In the genomic region with DNA sequence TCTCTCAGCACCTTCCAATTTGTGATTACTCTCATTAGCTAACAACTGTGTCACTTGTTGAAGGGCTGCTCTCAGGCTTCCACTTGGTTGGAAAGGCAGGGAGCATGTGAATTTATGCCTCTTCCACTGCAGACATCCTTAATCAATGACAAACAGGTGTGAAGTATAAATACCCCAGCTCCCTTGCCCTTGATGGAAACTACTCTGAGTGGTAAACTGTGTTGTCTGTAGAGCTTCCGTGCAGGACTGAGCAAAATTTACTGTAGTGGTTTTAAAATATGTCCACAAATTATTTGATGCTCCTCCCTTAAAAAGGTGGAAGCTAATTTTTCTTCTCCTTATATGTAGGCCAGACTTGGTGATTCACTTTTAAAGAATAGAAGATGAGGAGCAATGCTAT, we compare ENCODE assay signal across 24 cellular contexts.
"Had no signal": no experiment of that assay in that cellular context is flagged by ENCODE, and none has a peak within 500 bp of the region (broad histone marks: within the 10 kb centered on the region; RNA-seq: fewer than 3 reads in every experiment).

No MANE protein-coding gene starts in this region.

- H3K27ac Mint-ChIP-seq: dendritic cell treated with granulocyte-macrophage colony-stimulating factor and Interleukin-4, amounts not matched to agents 40 ng/mL and 50 ng/mL, for 4 days; effector memory CD8-positive, alpha-beta T cell; endodermal cell had no signal

- H3K4me3 Mint-ChIP-seq: dendritic cell treated with granulocyte-macrophage colony-stimulating factor and Interleukin-4, amounts not matched to agents 40 ng/mL and 50 ng/mL, for 4 days; effector memory CD8-positive, alpha-beta T cell; endodermal cell had no signal

- H3K27me3 Mint-ChIP-seq: dendritic cell treated with granulocyte-macrophage colony-stimulating factor and Interleukin-4, amounts not matched to agents 40 ng/mL and 50 ng/mL, for 4 days had no signal

- H3K9me3 Mint-ChIP-seq: dendritic cell treated with granulocyte-macrophage colony-stimulating factor and Interleukin-4, amounts not matched to agents 40 ng/mL and 50 ng/mL, for 4 days; endodermal cell had no signal

- H3K36me3 ChIP-seq: colonic mucosa, esophagus muscularis mucosa, esophagus squamous epithelium, gastrocnemius medialis, gastroesophageal sphincter, heart left ventricle, heart right ventricle had no signal

- H3K4me1 ChIP-seq: colonic mucosa, foreskin keratinocyte, gastrocnemius medialis, heart left ventricle had no signal

- H3K9me3 ChIP-seq: colonic mucosa, esophagus muscularis mucosa, esophagus squamous epithelium, gastrocnemius medialis, gastroesophageal sphincter, heart left ventricle, heart right ventricle had no signal

- DNase-seq: colonic mucosa; cortex of kidney; dermis blood vessel endothelial cell; dorsolateral prefrontal cortex; effector CD4-positive, alpha-beta T cell; effector CD8-positive, alpha-beta T cell; effector memory CD4-positive, alpha-beta T cell; effector memory CD8-positive, alpha-beta T cell; endodermal cell; erythroblast; esophagus squamous epithelium; foreskin fibroblast; foreskin keratinocyte; foreskin melanocyte; gastrocnemius medialis; glutamatergic neuron; head of caudate nucleus; heart left ventricle; heart right ventricle had no signal

- H3K27ac ChIP-seq: colonic mucosa, coronary artery, dorsolateral prefrontal cortex, epithelial cell of prostate, esophagus muscularis mucosa, esophagus squamous epithelium, foreskin keratinocyte, gastrocnemius medialis, gastroesophageal sphincter, heart left ventricle, heart right ventricle had no signal

- H3K27me3 ChIP-seq: colonic mucosa, esophagus muscularis mucosa, esophagus squamous epithelium, foreskin keratinocyte, gastrocnemius medialis, gastroesophageal sphincter, heart left ventricle had no signal

- H3K4me3 ChIP-seq: colonic mucosa, coronary artery, dorsolateral prefrontal cortex, esophagus muscularis mucosa, esophagus squamous epithelium, gastrocnemius medialis, gastroesophageal sphincter, heart left ventricle, heart right ventricle had no signal
